9 cellular contexts compared by ENCODE assay signal in genomic region chr22:38565441-38565840, GRCh38. TPM values are rescaled to one million over a fixed set of nuclear protein-coding genes. Genes with fewer than 3 reads are reported as not detected.
"Had no signal": no experiment of that assay in that cellular context is flagged by ENCODE, and none has a peak within 500 bp of the region (broad histone marks: within the 10 kb centered on the region; RNA-seq: fewer than 3 reads in every experiment).

No MANE protein-coding gene starts in this region.

- H3K9me3 Mint-ChIP-seq: H9, HFFc6, IgD-negative memory B cell had no signal

- H3K27me3 Mint-ChIP-seq: IgD-negative memory B cell had no signal

- H3K4me3 Mint-ChIP-seq: H9, HFFc6, IgD-negative memory B cell had no signal

- DNase-seq: H9, HCEC 1CT, HFFc6, KG1 had no signal

- H3K27ac Mint-ChIP-seq: H9, HFFc6 had no signal

- H3K4me3 ChIP-seq: GM23248, K562 had no signal

- H3K27ac ChIP-seq: GM23248 had no signal

- ATAC-seq: HepG2, K562 had no signal

RNA-seq across cellular contexts. Expression of gene DMC1, which starts 4.5 kb away (rescaled TPM):
- total RNA-seq: HT-29 had no signal
